Comparison of ENCODE assay signal across 14 cellular contexts in genomic region chr22:39237276-39238123, GRCh38. TPM values are rescaled to one million over a fixed set of nuclear protein-coding genes. Genes with fewer than 3 reads are reported as not detected.
DNase-seq lines count a peak whose midpoint lies in the region; ATAC-seq and TF ChIP-seq lines count a peak whose summit lies in the region.
"Had no signal": no experiment of that assay in that cellular context is flagged by ENCODE, and none has a peak within 500 bp of the region (broad histone marks: within the 10 kb centered on the region; RNA-seq: fewer than 3 reads in every experiment).

No MANE protein-coding gene starts in this region.

- peak; percentile 40 for DNase-seq in activated naive CD4-positive, alpha-beta T cell treated with anti-CD3 and anti-CD28 coated beads, Interleukin-2, amount 10 ng/mL, durations not matched to agents 7 days and 5 days
- no peak for DNase-seq in activated naive CD4-positive, alpha-beta T cell (lab: John Stamatoyannopoulos, UW)
- DNase-seq in NCI-H345 treated with DMSO at 0.1 percent for 48 hours (lab: John Stamatoyannopoulos, UW; ENCODE audit: unreplicated experiment): peak; percentile 25
- peak in 1 of 2 donors; percentile 64 for DNase-seq in left lung
- no peak for DNase-seq in HK-2 (ENCODE audit: unreplicated experiment)
- no peak for DNase-seq in middle frontal gyrus (ENCODE audit: extremely low spot score, low spot score)
- no peak for DNase-seq in 8988T
- DNase-seq: activated gamma-delta T cell, DND-41, endodermal cell, HFFc6, NCI-H2171 had no signal

- CTCF ChIA-PET in activated naive CD4-positive, alpha-beta T cell treated with anti-CD3 and anti-CD28 coated beads, Interleukin-2, amount 10 ng/mL, durations not matched to agents 7 days and 5 days (lab: Charles Lee): interaction anchor here (2.2 kb wide), 1 partner anchor 66 kb away, joined by 6 read pairs; no protein-coding TSS in a partner anchor

- H3K36me3 Mint-ChIP-seq in activated naive CD4-positive, alpha-beta T cell treated with anti-CD3 and anti-CD28 coated beads, Interleukin-2, amount 10 ng/mL, durations not matched to agents 7 days and 5 days: no peaks in the 10 kb centered on the region

- peaks cover 97% of the 10 kb centered on the region for H3K27me3 Mint-ChIP-seq in activated naive CD4-positive, alpha-beta T cell treated with anti-CD3 and anti-CD28 coated beads, Interleukin-2, amount 10 ng/mL, durations not matched to agents 7 days and 5 days

- no peak overlapping the region for H3K4me3 Mint-ChIP-seq in activated naive CD4-positive, alpha-beta T cell treated with anti-CD3 and anti-CD28 coated beads, Interleukin-2, amount 10 ng/mL, durations not matched to agents 7 days and 5 days
- H3K4me3 Mint-ChIP-seq: endodermal cell; HFFc6; T-helper 1 cell treated with Interleukin-12 subunit alpha and Interleukin-12 subunit beta and Interleukin-4 antibody, amounts not matched to agents 30 μg/mL and 1 μg/mL, for 36 hours had no signal

- H3K27ac ChIP-seq in left lung: peak overlapping the region; percentile 2 to 39
- H3K27ac ChIP-seq in subcutaneous abdominal adipose tissue (ENCODE audit: low read depth, low read length): peak overlapping the region; percentile 78

- H3K36me3 ChIP-seq in left lung: no peaks in the 10 kb centered on the region
- peaks cover 0 to 35% (median 3%) of the 10 kb centered on the region in 5 donors for H3K36me3 ChIP-seq in subcutaneous abdominal adipose tissue (ENCODE audit: control insufficient read depth in 5 of 5, insufficient read depth in 5 of 5, low read length in 5 of 5)

- H3K4me3 ChIP-seq in left lung: no peak overlapping the region
- peak overlapping the region in 3 of 5 donors; percentile 31 to 91 (median 32) for H3K4me3 ChIP-seq in subcutaneous abdominal adipose tissue (ENCODE audit: low read depth in 1 of 5, low read length in 5 of 5)

- H3K9ac ChIP-seq in subcutaneous abdominal adipose tissue (ENCODE audit: low read length in 5 of 5): peak overlapping the region in 1 of 5 donors; percentile 16

- no peak overlapping the region for H3K27ac Mint-ChIP-seq in activated naive CD4-positive, alpha-beta T cell treated with anti-CD3 and anti-CD28 coated beads, Interleukin-2, amount 10 ng/mL, durations not matched to agents 7 days and 5 days
- H3K27ac Mint-ChIP-seq: endodermal cell; HFFc6; T-helper 1 cell treated with Interleukin-12 subunit alpha and Interleukin-12 subunit beta and Interleukin-4 antibody, amounts not matched to agents 30 μg/mL and 1 μg/mL, for 36 hours had no signal

- intact Hi-C loops in left lung (cut with DNase I): no loop called here

- TF ChIP-seq CTCF in left lung (IDR thresholded peaks at IDR 0.05): no peak

- H3K9me3 ChIP-seq in left lung: no peaks in the 10 kb centered on the region
- no peaks in the 10 kb centered on the region for H3K9me3 ChIP-seq in subcutaneous abdominal adipose tissue (ENCODE audit: control insufficient read depth in 5 of 5, low read length in 5 of 5)

- ATAC-seq in left lung: peak; percentile 57

- peaks cover 58% of the 10 kb centered on the region for H3K4me1 Mint-ChIP-seq in activated naive CD4-positive, alpha-beta T cell treated with anti-CD3 and anti-CD28 coated beads, Interleukin-2, amount 10 ng/mL, durations not matched to agents 7 days and 5 days

- H3K9me3 Mint-ChIP-seq in activated naive CD4-positive, alpha-beta T cell treated with anti-CD3 and anti-CD28 coated beads, Interleukin-2, amount 10 ng/mL, durations not matched to agents 7 days and 5 days: no peaks in the 10 kb centered on the region
- H3K9me3 Mint-ChIP-seq: endodermal cell; HFFc6; T-helper 1 cell treated with Interleukin-12 subunit alpha and Interleukin-12 subunit beta and Interleukin-4 antibody, amounts not matched to agents 30 μg/mL and 1 μg/mL, for 36 hours had no signal

- peaks cover 27 to 93% of the 10 kb centered on the region in 2 donors for H3K4me1 ChIP-seq in left lung
- H3K4me1 ChIP-seq in subcutaneous abdominal adipose tissue (ENCODE audit: control insufficient read depth in 5 of 5, insufficient read depth in 5 of 5, low read length in 5 of 5): peaks cover 10 to 96% (median 88%) of the 10 kb centered on the region in 5 donors

- H3K27me3 ChIP-seq in left lung (peaks cover under 1 to 100% of the 10 kb centered on the region in 2 donors), subcutaneous abdominal adipose tissue (ENCODE audit: control insufficient read depth in 5 of 5, insufficient read depth in 4 of 5, low read length in 5 of 5) (peaks cover 2 to 35% (median 28%) of the 10 kb centered on the region in 5 donors)

RNA-seq across cellular contexts. Expression of gene PDGFB, which starts 7.3 kb away (rescaled TPM):
- 10 to 100 TPM; 21.9 to 28.2 TPM for total RNA-seq in left lung
- total RNA-seq: HFFc6 had no signal

Comparison
In these comparisons a context has a peak if more than half of its experiments do, and no peak if none do; other contexts are left out.
1. DNase-seq: peak in activated naive CD4-positive, alpha-beta T cell treated with anti-CD3 and anti-CD28 coated beads, Interleukin-2, amount 10 ng/mL, durations not matched to agents 7 days and 5 days (single experiment) and NCI-H345 treated with DMSO at 0.1 percent for 48 hours (single experiment); none in activated naive CD4-positive, alpha-beta T cell (0 of 4), HK-2 (single experiment), middle frontal gyrus (single experiment) and 8988T (single experiment).
2. H3K4me3 ChIP-seq: peak in subcutaneous abdominal adipose tissue (3 of 5); none in left lung (0 of 2).